ENCODE assay signal across 18 cellular contexts in genomic region chr7:20385121-20385520, GRCh38. TPM values are rescaled to one million over a fixed set of nuclear protein-coding genes. Genes with fewer than 3 reads are reported as not detected.
DNase-seq lines count a peak whose midpoint lies in the region; ATAC-seq and TF ChIP-seq lines count a peak whose summit lies in the region.
"Had no signal": no experiment of that assay in that cellular context is flagged by ENCODE, and none has a peak within 500 bp of the region (broad histone marks: within the 10 kb centered on the region; RNA-seq: fewer than 3 reads in every experiment).

No MANE protein-coding gene starts in this region.

- H4K91ac ChIP-seq in neuronal stem cell (ENCODE audit: low read depth, low read length, poor library complexity): no peak overlapping the region

- no peak overlapping the region for H2BK5ac ChIP-seq in neuronal stem cell (ENCODE audit: low read length)

- no peak overlapping the region for H3K27ac Mint-ChIP-seq in activated naive CD8-positive, alpha-beta T cell treated with anti-CD3 and anti-CD28 coated beads, Interleukin-2, amount 50 U/mL, for 24 hours
- H3K27ac Mint-ChIP-seq: activated naive CD8-positive, alpha-beta T cell treated with anti-CD3 and anti-CD28 coated beads, Interleukin-2, amount 10 ng/mL, durations not matched to agents 7 days and 5 days; neural progenitor cell had no signal

- BruUV-seq in A673 (replicated peaks; lab: Mats Ljungman, UMichigan): no TSS peak

- H3K18ac ChIP-seq in neuronal stem cell (ENCODE audit: low read length): no peak overlapping the region

- H3K27me3 Mint-ChIP-seq in activated naive CD8-positive, alpha-beta T cell treated with anti-CD3 and anti-CD28 coated beads, Interleukin-2, amount 50 U/mL, for 24 hours: no peaks in the 10 kb centered on the region

- no peaks in the 10 kb centered on the region for H3K79me1 ChIP-seq in neuronal stem cell (ENCODE audit: low read depth, low read length)

- ATAC-seq in foreskin keratinocyte (peak; percentile 97), GM21576 (IDR thresholded peaks at IDR 0.05; ENCODE audit: unreplicated experiment) (no peak)
- ATAC-seq in activated naive CD8-positive, alpha-beta T cell treated with anti-CD3 and anti-CD28 coated beads, Interleukin-2, amount 50 U/mL, for 24 hours: no peak

- H3K36me3 ChIP-seq in A673 (ENCODE audit: insufficient read depth, low read length, poor library complexity, severe bottlenecking): no peaks in the 10 kb centered on the region
- no peaks in the 10 kb centered on the region for H3K36me3 ChIP-seq in H7 (replicated peaks; ENCODE audit: control insufficient read depth, insufficient read depth, low read length)
- peaks cover 3 to 83% of the 10 kb centered on the region in 2 donors for H3K36me3 ChIP-seq in neuronal stem cell (replicated peaks in 1 of 2; ENCODE audit: control insufficient read depth in 2 of 2, insufficient read depth in 2 of 2, low read length in 2 of 2)
- H3K36me3 ChIP-seq: neural progenitor cell had no signal

- intact Hi-C loops in A673 (cut with micrococcal nuclease; ENCODE audit: unreplicated experiment): no loop called here

- H3K36me3 Mint-ChIP-seq in activated naive CD8-positive, alpha-beta T cell treated with anti-CD3 and anti-CD28 coated beads, Interleukin-2, amount 50 U/mL, for 24 hours (ENCODE audit: low read depth): no peaks in the 10 kb centered on the region
- H3K36me3 Mint-ChIP-seq: activated naive CD8-positive, alpha-beta T cell treated with anti-CD3 and anti-CD28 coated beads, Interleukin-2, amount 10 ng/mL, durations not matched to agents 7 days and 5 days had no signal

- H3K23ac ChIP-seq in neuronal stem cell (ENCODE audit: low read depth, low read length, poor library complexity): no peak overlapping the region

- no peak overlapping the region for H3K4me2 ChIP-seq in neuronal stem cell (ENCODE audit: insufficient read depth, low read length, poor library complexity, severe bottlenecking)
- H3K4me2 ChIP-seq: neural progenitor cell had no signal

- no peak overlapping the region for H2BK15ac ChIP-seq in neuronal stem cell (ENCODE audit: low read length)

- no peak overlapping the region for H2BK12ac ChIP-seq in neuronal stem cell (ENCODE audit: low read length)

- H3K4me1 ChIP-seq in A673 (ENCODE audit: insufficient read depth, low read length, poor library complexity, severe bottlenecking) (no peaks in the 10 kb centered on the region), foreskin keratinocyte (peaks cover 15% of the 10 kb centered on the region), neuronal stem cell (ENCODE audit: control insufficient read depth in 2 of 2, insufficient read depth in 1 of 2, low read depth in 1 of 2, low read length in 2 of 2) (peaks cover 0 to 3% of the 10 kb centered on the region in 2 donors)
- H3K4me1 ChIP-seq: neural progenitor cell had no signal

- WGBS in neuronal stem cell (ENCODE audit: extremely low coverage in 2 of 2, insufficient read length in 2 of 2, insufficient replicate concordance in 1 of 2), 2 donors: no CpG with 5 or more reads among the region's 1 CpG

- no peak overlapping the region for H3K14ac ChIP-seq in neuronal stem cell (ENCODE audit: low read length)

- no peaks in the 10 kb centered on the region for H3K4me1 Mint-ChIP-seq in activated naive CD8-positive, alpha-beta T cell treated with anti-CD3 and anti-CD28 coated beads, Interleukin-2, amount 50 U/mL, for 24 hours
- H3K4me1 Mint-ChIP-seq: activated naive CD8-positive, alpha-beta T cell treated with anti-CD3 and anti-CD28 coated beads, Interleukin-2, amount 10 ng/mL, durations not matched to agents 7 days and 5 days; neural progenitor cell had no signal

- peak; percentile 4 for DNase-seq in A673 (ENCODE audit: low spot score)
- peak; percentile 76 for DNase-seq in HS-27A (ENCODE audit: low read depth)
- peak; percentile 63 for DNase-seq in astrocyte of the hippocampus (ENCODE audit: low read depth, low spot score)
- DNase-seq in foreskin keratinocyte: peak; percentile 57 to 84
- no peak for DNase-seq in H7
- no peak for DNase-seq in activated naive CD8-positive, alpha-beta T cell treated with anti-CD3 and anti-CD28 coated beads, Interleukin-2, amount 50 U/mL, for 24 hours
- DNase-seq in neuronal stem cell (ENCODE audit: low spot score): no peak
- DNase-seq: 8988T; activated CD4-positive, alpha-beta T cell treated with anti-CD3 and anti-CD28 coated beads for 4 hours; activated naive CD8-positive, alpha-beta T cell treated with anti-CD3 and anti-CD28 coated beads, Interleukin-2, amount 10 ng/mL, durations not matched to agents 7 days and 5 days; DMS 273 treated with DMSO at 0.1 percent for 48 hours; NCI-H1930; stimulated activated naive CD4-positive, alpha-beta T cell had no signal

- no peak overlapping the region for H3K9ac ChIP-seq in neuronal stem cell (ENCODE audit: low read depth, low read length, poor library complexity)
- H3K9ac ChIP-seq: neural progenitor cell had no signal

- H3K27me3 ChIP-seq in A673 (replicated peaks; ENCODE audit: insufficient read depth, low read depth, low read length, poor library complexity) (no peaks in the 10 kb centered on the region), foreskin keratinocyte (no peaks in the 10 kb centered on the region), H7 (ENCODE audit: control insufficient read depth, insufficient read depth, low read length) (no peaks in the 10 kb centered on the region), neuronal stem cell (ENCODE audit: control insufficient read depth in 3 of 3, insufficient read depth in 3 of 3, low read depth in 1 of 3, low read length in 3 of 3) (no peaks in the 10 kb centered on the region)
- H3K27me3 ChIP-seq: neural progenitor cell had no signal

- TF ChIP-seq CTCF in A673 (conservative IDR thresholded peaks at IDR 0.05; ENCODE audit: low read depth, low read length) (no peak), foreskin keratinocyte (conservative IDR thresholded peaks at IDR 0.05) (no peak)

- H2AFZ ChIP-seq in neuronal stem cell (ENCODE audit: low read length): no peak overlapping the region
- H2AFZ ChIP-seq: neural progenitor cell had no signal

- H3K27ac ChIP-seq in A673 (ENCODE audit: low read depth, low read length, poor library complexity, severe bottlenecking) (no peak overlapping the region), foreskin keratinocyte (no peak overlapping the region), neuronal stem cell (replicated peaks; ENCODE audit: low read length) (no peak overlapping the region)
- H3K27ac ChIP-seq: coronary artery, neural progenitor cell, skin epidermis had no signal

- no peak overlapping the region for H4K8ac ChIP-seq in neuronal stem cell (ENCODE audit: low read depth, low read length)

- H2AK5ac ChIP-seq in neuronal stem cell (ENCODE audit: low read depth, low read length): no peak overlapping the region

- POLR2A ChIA-PET in A673 (lab: Charles Lee; ENCODE audit: low non-redundant PET): no interaction called here

- no peak overlapping the region for H3K4me3 ChIP-seq in A673 (ENCODE audit: low read depth, low read length, poor library complexity, severe bottlenecking)
- no peak overlapping the region for H3K4me3 ChIP-seq in H7 (ENCODE audit: insufficient read depth, low read depth, low read length)
- no peak overlapping the region for H3K4me3 ChIP-seq in neuronal stem cell (ENCODE audit: low read length in 2 of 2)
- H3K4me3 ChIP-seq: coronary artery, neural progenitor cell, skin epidermis had no signal

- H3K4ac ChIP-seq in neuronal stem cell (ENCODE audit: low read length): no peak overlapping the region

- CTCF ChIA-PET in A673 (lab: Charles Lee): no interaction called here

- no peaks in the 10 kb centered on the region for H3K9me3 Mint-ChIP-seq in activated naive CD8-positive, alpha-beta T cell treated with anti-CD3 and anti-CD28 coated beads, Interleukin-2, amount 50 U/mL, for 24 hours
- H3K9me3 Mint-ChIP-seq: activated naive CD8-positive, alpha-beta T cell treated with anti-CD3 and anti-CD28 coated beads, Interleukin-2, amount 10 ng/mL, durations not matched to agents 7 days and 5 days; neural progenitor cell had no signal

- no peaks in the 10 kb centered on the region for H3K9me3 ChIP-seq in A673 (ENCODE audit: low read depth, low read length, poor library complexity, severe bottlenecking)
- H3K9me3 ChIP-seq in neuronal stem cell (replicated peaks in 1 of 2; ENCODE audit: control insufficient read depth in 2 of 2, insufficient read depth in 1 of 2, low read depth in 1 of 2, low read length in 2 of 2): peaks cover 0 to 4% of the 10 kb centered on the region in 2 donors

- H2BK120ac ChIP-seq in neuronal stem cell (ENCODE audit: low read depth, low read length): no peak overlapping the region

- no peak overlapping the region for H3K4me3 Mint-ChIP-seq in activated naive CD8-positive, alpha-beta T cell treated with anti-CD3 and anti-CD28 coated beads, Interleukin-2, amount 50 U/mL, for 24 hours
- H3K4me3 Mint-ChIP-seq: activated naive CD8-positive, alpha-beta T cell treated with anti-CD3 and anti-CD28 coated beads, Interleukin-2, amount 10 ng/mL, durations not matched to agents 7 days and 5 days; neural progenitor cell had no signal

RNA-seq across cellular contexts. Expression of gene ITGB8, which starts 54.4 kb away (rescaled TPM):
- total RNA-seq in A673 (2021) (0.90 and 1.3 TPM in 2 replicates), foreskin keratinocyte (12.3 and 12.9 TPM in 2 replicates)
- polyA plus RNA-seq in foreskin keratinocyte: 1.2 and 1.3 TPM in 2 replicates
- 1.5 and 2.2 TPM in 2 replicates for total RNA-seq in H7 (2014; rRNA removed; shearing (Covaris generic))
- polyA plus RNA-seq in neuronal stem cell (2013, experiment 1 of 2): 3.4 TPM
- polyA plus RNA-seq in neuronal stem cell (2013, experiment 2 of 2): 3.7 TPM
- total RNA-seq: activated naive CD8-positive, alpha-beta T cell treated with anti-CD3 and anti-CD28 coated beads, Interleukin-2, amount 10 ng/mL, durations not matched to agents 7 days and 5 days; T-helper 2 cell treated with Interferon-gamma antibody and Interleukin-4, amounts not matched to agents 100 ng/mL and 5 ng/mL, for 36 hours had no signal

Comparison
In these comparisons a context has a peak if more than half of its experiments do, and no peak if none do; other contexts are left out.
1. DNase-seq: peak in A673 (single experiment), HS-27A (single experiment), astrocyte of the hippocampus (single experiment) and foreskin keratinocyte (2 of 2); none in H7 (single experiment), activated naive CD8-positive, alpha-beta T cell treated with anti-CD3 and anti-CD28 coated beads, Interleukin-2, amount 50 U/mL, for 24 hours (single experiment) and neuronal stem cell (single experiment).